Comparison of ENCODE assay signal across 11 cellular contexts in the genomic region with DNA sequence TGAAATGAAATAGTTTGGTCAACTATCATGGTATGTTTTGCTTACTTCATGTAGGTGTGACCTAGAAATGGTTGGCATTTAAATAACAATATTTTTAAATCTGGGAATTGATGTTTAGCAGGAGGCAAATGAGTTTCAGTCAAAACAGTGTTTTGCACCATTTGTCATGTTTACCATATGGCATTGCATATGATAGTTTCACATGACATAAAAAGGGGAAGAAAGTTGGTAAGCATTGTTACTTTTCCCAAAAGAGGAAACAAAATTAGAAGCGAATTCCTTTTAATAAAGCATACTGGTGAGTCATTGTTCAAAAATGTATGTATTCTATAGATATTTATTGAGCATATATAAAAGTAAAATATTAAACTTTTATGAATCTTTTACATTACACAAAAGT. TPM values are rescaled to one million over a fixed set of nuclear protein-coding genes. Genes with fewer than 3 reads are reported as not detected.
DNase-seq lines count a peak whose midpoint lies in the region; ATAC-seq, FAIRE-seq and TF ChIP-seq lines count a peak whose summit lies in the region.
"Had no signal": no experiment of that assay in that cellular context is flagged by ENCODE, and none has a peak within 500 bp of the region (broad histone marks: within the 10 kb centered on the region; RNA-seq: fewer than 3 reads in every experiment).

No MANE protein-coding gene starts in this region.

- no peaks in the 10 kb centered on the region for H3K27me3 ChIP-seq in neutrophil

- H3K36me3 ChIP-seq in neutrophil (no peaks in the 10 kb centered on the region), mucosa of descending colon (ENCODE audit: low read depth) (no peaks in the 10 kb centered on the region)

- no peak for ATAC-seq in HG02642 (IDR thresholded peaks at IDR 0.05; ENCODE audit: poor library complexity, unreplicated experiment)
- no peak for ATAC-seq in HG02973 (IDR thresholded peaks at IDR 0.05; ENCODE audit: unreplicated experiment)
- ATAC-seq in mucosa of descending colon: no peak
- ATAC-seq: activated CD4-positive, CD25-positive, alpha-beta regulatory T cell treated with anti-CD3 and anti-CD28 coated beads, Interleukin-2, amount 50 U/mL, for 24 hours had no signal

- H3K4me1 ChIP-seq in neutrophil (ENCODE audit: control insufficient read depth in 1 of 2, insufficient read depth in 1 of 2, low read depth in 1 of 2, low read length in 1 of 2) (peaks cover 59 to 63% of the 10 kb centered on the region in 2 experiments), mucosa of descending colon (ENCODE audit: low read depth) (peaks cover 18% of the 10 kb centered on the region)

- FAIRE-seq in G401.6 (lab: Jason Lieb, UNC): peak; percentile 28
- FAIRE-seq: endometrium had no signal

- H3K4me3 ChIP-seq in coronary artery: peak overlapping the region; percentile 92
- H3K4me3 ChIP-seq in neutrophil (ENCODE audit: low read depth in 1 of 2, low read length in 1 of 2): peak overlapping the region; percentile 89 to 94
- no peak overlapping the region for H3K4me3 ChIP-seq in mucosa of descending colon

- no peak for TF ChIP-seq CTCF in coronary artery (IDR thresholded peaks at IDR 0.05)
- TF ChIP-seq CTCF in neutrophil (IDR thresholded peaks at IDR 0.05): no peak
- TF ChIP-seq CTCF in mucosa of descending colon (IDR thresholded peaks at IDR 0.05): no peak

- peak; percentile 88 for DNase-seq in NOMO-1 treated with DMSO at 0.1 percent for 48 hours (lab: John Stamatoyannopoulos, UW; ENCODE audit: unreplicated experiment)
- no peak for DNase-seq in coronary artery (ENCODE audit: low spot score)
- no peak for DNase-seq in mucosa of descending colon
- DNase-seq in NCI-H2029 (lab: John Stamatoyannopoulos, UW): no peak
- DNase-seq: NCI-H1092 treated with DMSO at 0.1 percent for 48 hours had no signal

- no peaks in the 10 kb centered on the region for H3K9me3 ChIP-seq in neutrophil
- H3K9me3 ChIP-seq in mucosa of descending colon: no peaks in the 10 kb centered on the region

- H3K27ac ChIP-seq in coronary artery (peak overlapping the region; percentile 36 to 98), neutrophil (peak overlapping the region; percentile 99)

- intact Hi-C loops in mucosa of descending colon (cut with DNase I, micrococcal nuclease): no loop called here

RNA-seq across cellular contexts. Expression of a gene that starts 2.3 kb away (rescaled TPM):
- total RNA-seq in mucosa of descending colon: 10 to 100 TPM; 52.6 to 85.0 (median 64.9) TPM

RNA-seq across cellular contexts. Expression of a gene that starts 23.0 kb away (rescaled TPM):
- total RNA-seq in mucosa of descending colon: not detected
